Comparison of ENCODE assay signal across 23 cellular contexts in the genomic region with DNA sequence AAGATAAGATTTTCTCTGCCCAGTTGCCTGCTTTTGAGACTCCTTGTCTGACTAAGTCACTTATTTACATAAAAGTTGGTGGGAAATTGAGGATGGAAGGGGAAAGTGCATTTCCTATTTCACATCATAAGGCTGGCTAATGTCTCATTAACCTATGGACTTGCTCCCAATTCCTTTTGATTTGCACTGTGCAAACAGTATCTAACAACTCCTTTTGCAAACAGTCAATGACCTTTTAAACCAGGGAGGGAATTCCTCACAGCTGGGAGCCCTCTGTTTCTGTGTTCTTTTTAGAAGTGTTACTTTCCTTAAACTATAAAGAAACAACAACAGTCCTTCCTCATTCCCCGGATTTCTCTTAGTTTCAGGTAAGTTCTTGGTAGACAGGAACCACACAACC.
DNase-seq lines count a peak whose midpoint lies in the region; ATAC-seq, FAIRE-seq and TF ChIP-seq lines count a peak whose summit lies in the region.
"Had no signal": no experiment of that assay in that cellular context is flagged by ENCODE, and none has a peak within 500 bp of the region (broad histone marks: within the 10 kb centered on the region; RNA-seq: fewer than 3 reads in every experiment).

No MANE protein-coding gene starts in this region.

- H3K4me3 Mint-ChIP-seq in osteocyte (ENCODE audit: unreplicated experiment): no peak overlapping the region
- H3K4me3 Mint-ChIP-seq in activated naive CD4-positive, alpha-beta T cell treated with anti-CD3 and anti-CD28 coated beads for 36 hours: no peak overlapping the region
- H3K4me3 Mint-ChIP-seq: activated CD4-positive, alpha-beta T cell treated with anti-CD3 and anti-CD28 coated beads, Interleukin-2, amount 10 ng/mL, durations not matched to agents 7 days and 5 days; activated naive CD8-positive, alpha-beta T cell; activated T-helper 1 cell treated with anti-CD3 and anti-CD28 coated beads, Interleukin-12 subunit alpha, Interleukin-12 subunit beta, Interleukin-2, Interleukin-4 antibody, amounts not matched to agents 30 ng/mL and 10 ng/mL and 1 ng/mL, durations not matched to agents 14 hours and 24 hours and 36 hours; naive B cell had no signal

- no peaks in the 10 kb centered on the region for H3K27me3 Mint-ChIP-seq in osteocyte (ENCODE audit: unreplicated experiment)
- no peaks in the 10 kb centered on the region for H3K27me3 Mint-ChIP-seq in activated naive CD4-positive, alpha-beta T cell treated with anti-CD3 and anti-CD28 coated beads for 36 hours (ENCODE audit: low read depth)
- H3K27me3 Mint-ChIP-seq: activated CD4-positive, alpha-beta T cell treated with anti-CD3 and anti-CD28 coated beads, Interleukin-2, amount 10 ng/mL, durations not matched to agents 7 days and 5 days; activated naive CD8-positive, alpha-beta T cell; naive B cell had no signal

- no peak for DNase-seq in H54 (ENCODE audit: insufficient read length, low spot score)
- peak; percentile 28 for DNase-seq in PC-3
- DNase-seq in iPS-NIHi7 (ENCODE audit: extremely low spot score): peak; percentile 14
- no peak for DNase-seq in osteocyte (ENCODE audit: extremely low spot score, unreplicated experiment)
- no peak for DNase-seq in activated naive CD4-positive, alpha-beta T cell treated with anti-CD3 and anti-CD28 coated beads for 36 hours
- DNase-seq in NCI-H524 treated with DMSO at 0.1 percent for 48 hours (lab: John Stamatoyannopoulos, UW): no peak
- no peak for DNase-seq in SIG-M5 (lab: John Stamatoyannopoulos, UW)
- DNase-seq: activated CD4-positive, alpha-beta T cell treated with anti-CD3 and anti-CD28 coated beads, Interleukin-2, amount 10 ng/mL, durations not matched to agents 7 days and 5 days; effector CD4-positive, alpha-beta T cell; gastrocnemius medialis; hypothalamus; islet precursor cell; Karpas-422; naive B cell; NCI-H2081; right cardiac atrium; stimulated activated CD4-positive, alpha-beta T cell treated with anti-CD3 and anti-CD28 coated beads, Interleukin-15, amount 100 ng/mL, for 24 hours; T-helper 2 cell had no signal

- peak overlapping the region; percentile 14 for H3K27ac Mint-ChIP-seq in osteocyte (ENCODE audit: unreplicated experiment)
- no peak overlapping the region for H3K27ac Mint-ChIP-seq in activated naive CD4-positive, alpha-beta T cell treated with anti-CD3 and anti-CD28 coated beads for 36 hours
- H3K27ac Mint-ChIP-seq: activated CD4-positive, alpha-beta T cell treated with anti-CD3 and anti-CD28 coated beads, Interleukin-2, amount 10 ng/mL, durations not matched to agents 7 days and 5 days; activated naive CD8-positive, alpha-beta T cell; activated T-helper 1 cell treated with anti-CD3 and anti-CD28 coated beads, Interleukin-12 subunit alpha, Interleukin-12 subunit beta, Interleukin-2, Interleukin-4 antibody, amounts not matched to agents 30 ng/mL and 10 ng/mL and 1 ng/mL, durations not matched to agents 14 hours and 24 hours and 36 hours; naive B cell had no signal

- no peaks in the 10 kb centered on the region for H3K9me2 ChIP-seq in PC-3 (replicated peaks; ENCODE audit: low read length)

- no peaks in the 10 kb centered on the region for H4K20me1 ChIP-seq in PC-3 (ENCODE audit: low read length)

- no peaks in the 10 kb centered on the region for H3K27me3 ChIP-seq in PC-3 (ENCODE audit: low read length)
- H3K27me3 ChIP-seq: gastrocnemius medialis had no signal

- FAIRE-seq in H54 (lab: Jason Lieb, UNC): peak; percentile 11

- peak; percentile 62 for ATAC-seq in PC-3
- ATAC-seq in GM21526 (IDR thresholded peaks at IDR 0.05; ENCODE audit: low FRiP score, unreplicated experiment): no peak
- ATAC-seq: esophagus mucosa, gastrocnemius medialis, right cardiac atrium had no signal

- H3K79me2 ChIP-seq in PC-3 (ENCODE audit: low read length): no peaks in the 10 kb centered on the region

- H3K4me1 ChIP-seq in PC-3 (ENCODE audit: insufficient read depth, low read length): peaks cover 10% of the 10 kb centered on the region; the same call in 1 of the 2 replicates

- H3K4me3 ChIP-seq in PC-3 (ENCODE audit: low read length): no peak overlapping the region
- H3K4me3 ChIP-seq: gastrocnemius medialis had no signal

- H3K4me1 Mint-ChIP-seq in osteocyte (ENCODE audit: unreplicated experiment): peaks cover 38% of the 10 kb centered on the region
- no peaks in the 10 kb centered on the region for H3K4me1 Mint-ChIP-seq in activated naive CD4-positive, alpha-beta T cell treated with anti-CD3 and anti-CD28 coated beads for 36 hours (ENCODE audit: low read depth)
- H3K4me1 Mint-ChIP-seq: activated CD4-positive, alpha-beta T cell treated with anti-CD3 and anti-CD28 coated beads, Interleukin-2, amount 10 ng/mL, durations not matched to agents 7 days and 5 days; naive B cell had no signal

- H3K9me3 ChIP-seq in PC-3 (ENCODE audit: low read length): no peaks in the 10 kb centered on the region
- H3K9me3 ChIP-seq: gastrocnemius medialis had no signal

- BruUV-seq in PC-3 (replicated peaks; lab: Mats Ljungman, UMichigan): no TSS peak

- no peak overlapping the region for H3K4me2 ChIP-seq in PC-3 (ENCODE audit: low read length)

- H3F3A ChIP-seq in PC-3 (ENCODE audit: low read length, unreplicated experiment): no peaks in the 10 kb centered on the region

- TF ChIP-seq POLR2A in H54 (IDR thresholded peaks at IDR 0.05; ENCODE audit: low read depth, low read length): no peak

- no peaks in the 10 kb centered on the region for H3K36me3 Mint-ChIP-seq in osteocyte (ENCODE audit: unreplicated experiment)
- no peaks in the 10 kb centered on the region for H3K36me3 Mint-ChIP-seq in activated naive CD4-positive, alpha-beta T cell treated with anti-CD3 and anti-CD28 coated beads for 36 hours (ENCODE audit: low read depth)
- H3K36me3 Mint-ChIP-seq: activated naive CD8-positive, alpha-beta T cell; naive B cell had no signal

- CTCF ChIA-PET in PC-3 (lab: Charles Lee): no interaction called here
- CTCF ChIA-PET in activated naive CD4-positive, alpha-beta T cell treated with anti-CD3 and anti-CD28 coated beads for 36 hours (lab: Charles Lee): no interaction called here

- H3K9ac ChIP-seq in PC-3 (ENCODE audit: low read length): no peak overlapping the region

- POLR2A ChIA-PET in PC-3 (lab: Charles Lee; ENCODE audit: unreplicated experiment): no interaction called here

- H3K36me3 ChIP-seq in PC-3 (ENCODE audit: low read depth, low read length): no peaks in the 10 kb centered on the region
- H3K36me3 ChIP-seq: gastrocnemius medialis had no signal

- intact Hi-C loops in PC-3 (cut with micrococcal nuclease): no loop called here
- intact Hi-C loops in activated naive CD4-positive, alpha-beta T cell treated with anti-CD3 and anti-CD28 coated beads for 36 hours (cut with micrococcal nuclease): no loop called here

- no peak overlapping the region for H3K27ac ChIP-seq in PC-3 (ENCODE audit: low read length)
- H3K27ac ChIP-seq: C4-2B, gastrocnemius medialis had no signal

- peaks cover 4% of the 10 kb centered on the region for H3K9me3 Mint-ChIP-seq in osteocyte (ENCODE audit: unreplicated experiment)
- no peaks in the 10 kb centered on the region for H3K9me3 Mint-ChIP-seq in activated naive CD4-positive, alpha-beta T cell treated with anti-CD3 and anti-CD28 coated beads for 36 hours
- H3K9me3 Mint-ChIP-seq: activated CD4-positive, alpha-beta T cell treated with anti-CD3 and anti-CD28 coated beads, Interleukin-2, amount 10 ng/mL, durations not matched to agents 7 days and 5 days; activated T-helper 1 cell treated with anti-CD3 and anti-CD28 coated beads, Interleukin-12 subunit alpha, Interleukin-12 subunit beta, Interleukin-2, Interleukin-4 antibody, amounts not matched to agents 30 ng/mL and 10 ng/mL and 1 ng/mL, durations not matched to agents 14 hours and 24 hours and 36 hours had no signal

- TF ChIP-seq CTCF in PC-3 (conservative IDR thresholded peaks at IDR 0.05; ENCODE audit: low read depth, low read length) (no peak), osteocyte (IDR thresholded peaks at IDR 0.05) (no peak)

- H2AFZ ChIP-seq in PC-3 (ENCODE audit: low read length): no peak overlapping the region

Comparison
In these comparisons a context has a peak if more than half of its experiments do, and no peak if none do; other contexts are left out.
1. DNase-seq: peak in PC-3 (single experiment) and iPS-NIHi7 (single experiment); none in H54 (single experiment), osteocyte (single experiment), activated naive CD4-positive, alpha-beta T cell treated with anti-CD3 and anti-CD28 coated beads for 36 hours (single experiment), NCI-H524 treated with DMSO at 0.1 percent for 48 hours (single experiment) and SIG-M5 (single experiment).